Comparison of ENCODE assay signal across 20 cellular contexts in the genomic region with DNA sequence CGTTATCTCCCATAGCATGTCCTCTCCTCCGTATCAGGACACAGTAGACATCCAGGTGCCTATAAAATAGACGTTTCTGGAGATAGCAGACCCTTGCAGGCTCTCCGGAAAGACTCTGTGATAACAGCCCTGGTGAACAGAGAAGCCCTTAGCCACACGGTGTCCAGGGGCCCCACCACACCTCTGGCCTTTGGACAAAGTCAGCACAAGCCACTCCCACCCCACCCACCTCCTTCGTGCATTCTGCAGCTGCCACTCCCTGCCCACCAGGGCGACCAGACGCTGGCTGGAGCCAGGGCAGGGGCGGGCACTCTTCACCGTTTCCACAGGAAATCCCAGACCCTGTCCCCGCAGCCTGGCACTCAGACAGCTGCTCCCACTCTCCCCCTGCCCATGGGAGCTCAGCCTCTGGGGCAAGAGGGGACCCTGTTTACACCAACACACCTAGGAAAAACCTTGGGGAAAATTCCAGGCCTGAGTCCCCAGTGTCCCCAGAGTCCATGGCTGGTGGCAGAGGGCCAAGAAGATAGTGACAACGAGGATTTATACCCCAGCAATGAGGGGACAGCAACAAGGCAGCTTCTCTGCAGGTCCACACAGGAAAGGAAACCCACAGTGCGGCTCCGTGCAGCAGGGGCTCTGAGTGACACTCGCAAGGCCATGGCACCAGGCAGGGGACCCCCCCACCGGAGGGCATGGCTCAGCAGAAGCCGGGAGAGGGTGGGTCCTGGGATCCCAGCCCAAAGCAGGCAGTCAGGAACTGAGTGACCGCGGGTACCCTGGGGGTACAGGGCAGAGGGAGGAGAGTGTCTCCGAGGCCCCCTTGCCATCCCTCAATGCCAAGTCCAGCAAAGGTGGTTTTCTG. TPM values are rescaled to one million over a fixed set of nuclear protein-coding genes. Genes with fewer than 3 reads are reported as not detected.
DNase-seq lines count a peak whose midpoint lies in the region; ATAC-seq and TF ChIP-seq lines count a peak whose summit lies in the region.
"Had no signal": no experiment of that assay in that cellular context is flagged by ENCODE, and none has a peak within 500 bp of the region (broad histone marks: within the 10 kb centered on the region; RNA-seq: fewer than 3 reads in every experiment).

No MANE protein-coding gene starts in this region.

- no peak overlapping the region for H3K4me2 ChIP-seq in SK-N-SH

- H4K20me1 ChIP-seq in SK-N-SH (ENCODE audit: insufficient read depth), result no peaks in the 10 kb centered on the region

- H3K36me3 ChIP-seq in SK-N-SH (replicated peaks in 1 of 2; ENCODE audit: control insufficient read depth in 1 of 2, insufficient read depth in 2 of 2, low read length in 1 of 2) (no peaks in the 10 kb centered on the region), NT2/D1 (ENCODE audit: insufficient read depth, insufficient read length, low read length) (no peaks in the 10 kb centered on the region), mucosa of descending colon (ENCODE audit: low read depth) (no peaks in the 10 kb centered on the region), heart right ventricle (no peaks in the 10 kb centered on the region)

- no peak for TF ChIP-seq EP300 in SK-N-SH (IDR thresholded peaks at IDR 0.05; ENCODE audit: borderline replicate concordance in 1 of 2, low read depth in 1 of 2, low read length in 1 of 2)

- WGBS in SK-N-SH (ENCODE audit: low lambda C conversion rate), result 36% methylated on average over 19 of the region's 20 CpGs
- 40 to 50% methylated on average over 20 of the region's 20 CpGs for WGBS in heart right ventricle, 2 donors

- H3K4me1 ChIP-seq in SK-N-SH (ENCODE audit: control insufficient read depth in 1 of 2, insufficient read depth in 2 of 2, low read depth in 1 of 2, low read length in 1 of 2) (peaks cover 0 to 14% of the 10 kb centered on the region in 2 experiments; a peak in 1 of 4 replicates), NT2/D1 (ENCODE audit: insufficient read depth, insufficient read length) (peaks cover 3% of the 10 kb centered on the region), mucosa of descending colon (ENCODE audit: low read depth) (no peaks in the 10 kb centered on the region), heart right ventricle (no peaks in the 10 kb centered on the region)

- intact Hi-C loops in mucosa of descending colon (cut with DNase I, micrococcal nuclease), result no loop called here
- intact Hi-C loops in heart right ventricle (cut with DNase I), result loop anchor here in 1 of 10 donors (10.0 kb wide), 1 partner anchor 631 kb away; no protein-coding TSS in a partner anchor

- H3K9me2 ChIP-seq in SK-N-SH, result no peaks in the 10 kb centered on the region

- POLR2A ChIA-PET in SK-N-SH (lab: Yijun Ruan, JAX), result no interaction called here

- H3K4me3 ChIP-seq in SK-N-SH (ENCODE audit: low read depth in 2 of 2, low read length in 1 of 2), result no peak overlapping the region
- no peak overlapping the region for H3K4me3 ChIP-seq in NT2/D1 (ENCODE audit: insufficient read length, low read depth)
- H3K4me3 ChIP-seq in mucosa of descending colon, result no peak overlapping the region
- H3K4me3 ChIP-seq in heart right ventricle, result no peak overlapping the region
- H3K4me3 ChIP-seq: SK-N-MC had no signal

- TF ChIP-seq RAD21 in SK-N-SH (IDR thresholded peaks at IDR 0.05; ENCODE audit: low read length), result no peak

- no peaks in the 10 kb centered on the region for H3K79me2 ChIP-seq in SK-N-SH (ENCODE audit: insufficient read depth)

- no peak overlapping the region for H2AFZ ChIP-seq in SK-N-SH (ENCODE audit: low read depth)

- H3K9ac ChIP-seq in SK-N-SH (no peak overlapping the region), NT2/D1 (ENCODE audit: insufficient read length, low read depth) (peak overlapping the region; percentile 10)

- H3F3A ChIP-seq in SK-N-SH (replicated peaks; ENCODE audit: insufficient read depth), result no peaks in the 10 kb centered on the region

- DNase-seq in SK-N-SH (peak; percentile 68), NT2/D1 (ENCODE audit: low read depth, low spot score) (no peak), mucosa of descending colon (peak in 2 of 3 donors; percentile 51 to 55), heart right ventricle (no peak), inferior parietal cortex (ENCODE audit: extremely low spot score) (no peak), HPDE6-E6E7 (ENCODE audit: extremely low spot score) (no peak)
- DNase-seq: 8988T, HFFc6, KG1, MV-4-11, NCI-H1694 treated with DMSO at 0.1 percent for 48 hours, OCI-M1, SHP77 had no signal

- H3K27ac ChIP-seq in SK-N-SH (ENCODE audit: low read depth in 2 of 2, low read length in 1 of 2) (no peak overlapping the region), heart right ventricle (no peak overlapping the region)
- H3K27ac ChIP-seq: C4-2B, SK-N-MC had no signal

- H3K27me3 ChIP-seq in SK-N-SH (ENCODE audit: insufficient read depth), result peaks cover 6% of the 10 kb centered on the region; the same call in 1 of the 2 replicates
- peaks cover 3% of the 10 kb centered on the region for H3K27me3 ChIP-seq in NT2/D1 (ENCODE audit: insufficient read depth, insufficient read length)
- peaks cover 0 to 55% (median 20%) of the 10 kb centered on the region in 7 donors for H3K27me3 ChIP-seq in heart right ventricle

- TF ChIP-seq CTCF in SK-N-SH (IDR thresholded peaks at IDR 0.05) (no peak), mucosa of descending colon (IDR thresholded peaks at IDR 0.05) (no peak), heart right ventricle (IDR thresholded peaks at IDR 0.05) (no peak)

- H3K9me3 ChIP-seq in SK-N-SH (no peaks in the 10 kb centered on the region), NT2/D1 (ENCODE audit: insufficient read depth, low read length) (no peaks in the 10 kb centered on the region), mucosa of descending colon (no peaks in the 10 kb centered on the region), heart right ventricle (no peaks in the 10 kb centered on the region)

- CTCF ChIA-PET in SK-N-SH (lab: Yijun Ruan, JAX), result interaction anchor here (0.6 to 1.1 kb wide), 4 partner anchors 13 to 315 kb away, joined by 3 read pairs; no protein-coding TSS in a partner anchor

- no peak for ATAC-seq in SK-N-SH treated with all-trans-retinoic acid at 6 μM for 48 hours
- ATAC-seq in mucosa of descending colon, result peak; percentile 67
- ATAC-seq in heart right ventricle, result no peak
- ATAC-seq in HG03439 (IDR thresholded peaks at IDR 0.05; ENCODE audit: unreplicated experiment), result no peak

TF ChIP-seq in SK-N-SH, 30 proteins besides CTCF, POLR2A, EP300 and RAD21 (continues in another document):
- TF ChIP-seq FOXM1 (IDR thresholded peaks at IDR 0.05; ENCODE audit: low read depth), result no peak
- TF ChIP-seq, protein P1, sequence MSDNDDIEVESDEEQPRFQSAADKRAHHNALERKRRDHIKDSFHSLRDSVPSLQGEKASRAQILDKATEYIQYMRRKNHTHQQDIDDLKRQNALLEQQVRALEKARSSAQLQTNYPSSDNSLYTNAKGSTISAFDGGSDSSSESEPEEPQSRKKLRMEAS (IDR thresholded peaks at IDR 0.05; ENCODE audit: low read depth), result no peak
- TF ChIP-seq ELF1 (IDR thresholded peaks at IDR 0.05), result no peak
- TF ChIP-seq JUND (IDR thresholded peaks at IDR 0.05), result no peak
- TF ChIP-seq NRF1 (IDR thresholded peaks at IDR 0.05; ENCODE audit: low read depth, low read length), result no peak
- no peak for TF ChIP-seq TEAD4 (IDR thresholded peaks at IDR 0.05; ENCODE audit: borderline replicate concordance, insufficient read depth)
- no peak for TF ChIP-seq IRF3 (IDR thresholded peaks at IDR 0.05; ENCODE audit: low read depth, low read length)

TF ChIP-seq in SK-N-SH treated with all-trans-retinoic acid at 6 μM for 48 hours, 23 proteins besides CTCF, POLR2A, EP300 and RAD21 (continues in another document):
- no peak for TF ChIP-seq TCF4 (CRISPR knock-in tag; IDR thresholded peaks at IDR 0.05; ENCODE audit: borderline replicate concordance)
- TF ChIP-seq GLIS3 (CRISPR knock-in tag; IDR thresholded peaks at IDR 0.05), result no peak
- no peak for TF ChIP-seq ZNF70 (CRISPR knock-in tag; IDR thresholded peaks at IDR 0.05)
- TF ChIP-seq SNAI2 (CRISPR knock-in tag; IDR thresholded peaks at IDR 0.05), result no peak
- no peak for TF ChIP-seq ZFP30 (CRISPR knock-in tag; IDR thresholded peaks at IDR 0.05)
- no peak for TF ChIP-seq CREB5 (CRISPR knock-in tag; IDR thresholded peaks at IDR 0.05; ENCODE audit: low read depth)
- TF ChIP-seq ESRRG (CRISPR knock-in tag; IDR thresholded peaks at IDR 0.05), result no peak
- TF ChIP-seq OSR1 (CRISPR knock-in tag; IDR thresholded peaks at IDR 0.05), result no peak
- no peak for TF ChIP-seq CSDC2 (CRISPR knock-in tag; IDR thresholded peaks at IDR 0.05)
- TF ChIP-seq ZNF565 (CRISPR knock-in tag; conservative IDR thresholded peaks at IDR 0.05; ENCODE audit: low read depth), result no peak

RNA-seq across cellular contexts. Expression of gene ENPP7, which starts 15.2 kb away (rescaled TPM):
- polyA plus RNA-seq in SK-N-SH (2012; rRNA removed) (not detected in 2 replicates), heart right ventricle (not detected)
- polyA plus RNA-seq in SK-N-SH (2012; cell fraction: cytosol; rRNA removed), result not detected in 2 replicates
- polyA plus RNA-seq in SK-N-SH (2012; cell fraction: nucleus; rRNA removed), result not detected in 2 replicates
- total RNA-seq in mucosa of descending colon (not detected), heart right ventricle (not detected)
- total RNA-seq: H4, HFFc6, NCI-H460, RPMI7951 had no signal

Comparison
In these comparisons a context has a peak if more than half of its experiments do, and no peak if none do; other contexts are left out.
1. DNase-seq: peak in SK-N-SH (single experiment) and mucosa of descending colon (2 of 3); none in NT2/D1 (single experiment), heart right ventricle (0 of 2), inferior parietal cortex (single experiment) and HPDE6-E6E7 (single experiment).